10 cellular contexts compared by ENCODE assay signal in genomic region chr2:61018798-61019197, GRCh38. TPM values are rescaled to one million over a fixed set of nuclear protein-coding genes. Genes with fewer than 3 reads are reported as not detected.
DNase-seq lines count a peak whose midpoint lies in the region; ATAC-seq and TF ChIP-seq lines count a peak whose summit lies in the region.
"Had no signal": no experiment of that assay in that cellular context is flagged by ENCODE, and none has a peak within 500 bp of the region (broad histone marks: within the 10 kb centered on the region; RNA-seq: fewer than 3 reads in every experiment).

No MANE protein-coding gene starts in this region.

- no peak for TF ChIP-seq RAD21 in neural cell (conservative IDR thresholded peaks at IDR 0.05)

- H3K4me3 ChIP-seq in BLaER1, result peak overlapping the region; percentile 82
- H3K4me3 ChIP-seq in MG63, result peak overlapping the region; percentile 78
- H3K4me3 ChIP-seq in duodenal mucosa (ENCODE audit: low read depth in 1 of 2, low read length in 2 of 2), result peak overlapping the region; percentile 92 to 98
- peak overlapping the region; percentile 85 for H3K4me3 ChIP-seq in neural cell (ENCODE audit: low read length)

- peaks cover 56% of the 10 kb centered on the region for H4K20me1 ChIP-seq in BLaER1
- no peaks in the 10 kb centered on the region for H4K20me1 ChIP-seq in neural cell (ENCODE audit: insufficient read depth)

- H3K9me2 ChIP-seq in neural cell (ENCODE audit: insufficient read depth, low read length), result no peaks in the 10 kb centered on the region

- DNase-seq in MG63, result no peak
- no peak for DNase-seq in GM03348 (ENCODE audit: low spot score)
- DNase-seq in SW 1271 (lab: John Stamatoyannopoulos, UW), result no peak
- DNase-seq in activated CD4-positive, alpha-beta T cell treated with anti-CD3 and anti-CD28 coated beads, Interleukin-2, amount 50 U/mL, for 48 hours, result no peak
- DNase-seq: activated effector memory CD4-positive, alpha-beta T cell treated with Interleukin-2 at 50 U/mL for 16 hours; retina had no signal

- H3K79me2 ChIP-seq in neural cell (replicated peaks; ENCODE audit: insufficient read depth, low read length), result peaks cover 52% of the 10 kb centered on the region

- peak overlapping the region; percentile 92 for H3K9ac ChIP-seq in BLaER1
- peak overlapping the region; percentile 85 to 96 for H3K9ac ChIP-seq in duodenal mucosa (ENCODE audit: low read depth in 1 of 2, low read length in 2 of 2)
- peak overlapping the region; percentile 81 for H3K9ac ChIP-seq in neural cell (ENCODE audit: low read length)

- no peak overlapping the region for H2AFZ ChIP-seq in neural cell (ENCODE audit: low read depth, low read length)

- H3F3A ChIP-seq in neural cell (ENCODE audit: insufficient read depth, low read length, poor library complexity, severe bottlenecking), result no peaks in the 10 kb centered on the region

- H3K4me1 ChIP-seq in BLaER1, result peaks cover 31% of the 10 kb centered on the region
- peaks cover 0 to 18% of the 10 kb centered on the region in 2 donors for H3K4me1 ChIP-seq in duodenal mucosa (ENCODE audit: control insufficient read depth in 1 of 2, insufficient read depth in 2 of 2, low read length in 2 of 2)

- H3K27me3 ChIP-seq in BLaER1, result no peaks in the 10 kb centered on the region
- no peaks in the 10 kb centered on the region for H3K27me3 ChIP-seq in MG63
- no peaks in the 10 kb centered on the region for H3K27me3 ChIP-seq in duodenal mucosa (ENCODE audit: control insufficient read depth in 1 of 2, insufficient read depth in 2 of 2, low read length in 2 of 2)
- H3K27me3 ChIP-seq in neural cell (ENCODE audit: insufficient read depth, low read depth, low read length), result no peaks in the 10 kb centered on the region

- H3K36me3 ChIP-seq in BLaER1 (peaks cover 30% of the 10 kb centered on the region), MG63 (peaks cover 27% of the 10 kb centered on the region), duodenal mucosa (ENCODE audit: control insufficient read depth in 1 of 2, insufficient read depth in 2 of 2, low read length in 2 of 2) (peaks cover 3 to 11% of the 10 kb centered on the region in 2 donors), neural cell (ENCODE audit: insufficient read depth, low read length) (no peaks in the 10 kb centered on the region)

- ATAC-seq in GM21786 (IDR thresholded peaks at IDR 0.05; ENCODE audit: unreplicated experiment), result no peak

- no peak for TF ChIP-seq EP300 in neural cell (conservative IDR thresholded peaks at IDR 0.05; ENCODE audit: poor library complexity, severe bottlenecking)

- H3K9me3 ChIP-seq in BLaER1, result peaks cover 18% of the 10 kb centered on the region
- peaks cover 5% of the 10 kb centered on the region for H3K9me3 ChIP-seq in MG63
- no peaks in the 10 kb centered on the region for H3K9me3 ChIP-seq in duodenal mucosa (ENCODE audit: control insufficient read depth in 1 of 2, low read length in 2 of 2)
- H3K9me3 ChIP-seq in neural cell (ENCODE audit: low read length), result no peaks in the 10 kb centered on the region

- H3K4me2 ChIP-seq in BLaER1 (peak overlapping the region; percentile 89), neural cell (ENCODE audit: low read length) (peak overlapping the region; percentile 85)

- peak overlapping the region; percentile 94; the same call in 1 of the 2 replicates for H3K27ac ChIP-seq in BLaER1
- peak overlapping the region; percentile 93 for H3K27ac ChIP-seq in duodenal mucosa (ENCODE audit: low read depth, low read length)
- peak overlapping the region; percentile 87 for H3K27ac ChIP-seq in neural cell (ENCODE audit: low read length)

- TF ChIP-seq CTCF in neural cell (IDR thresholded peaks at IDR 0.05; ENCODE audit: poor library complexity, severe bottlenecking), result no peak

TF ChIP-seq in neural cell, 6 proteins besides CTCF, POLR2A, EP300 and RAD21:
- TF ChIP-seq REST (IDR thresholded peaks at IDR 0.05; ENCODE audit: borderline replicate concordance), result no peak
- no peak for TF ChIP-seq EZH2 (IDR thresholded peaks at IDR 0.05; ENCODE audit: borderline replicate concordance, insufficient read depth, low read length, poor library complexity, severe bottlenecking)
- no peak for TF ChIP-seq POLR2AphosphoS5 (IDR thresholded peaks at IDR 0.05)
- no peak for TF ChIP-seq TAF1 (IDR thresholded peaks at IDR 0.05; ENCODE audit: low read depth)
- no peak for TF ChIP-seq SMC3 (conservative IDR thresholded peaks at IDR 0.05; ENCODE audit: poor library complexity)
- no peak for TF ChIP-seq MXI1 (conservative IDR thresholded peaks at IDR 0.05; ENCODE audit: poor library complexity, severe bottlenecking)

RNA-seq across cellular contexts. Expression of gene PUS10, which starts 0.7 kb away (rescaled TPM):
- total RNA-seq in MG63 (2014; rRNA removed; shearing (Covaris generic); ENCODE audit: low replicate concordance), result 2.4 and 9.4 TPM in 2 replicates
- 3.5 and 3.7 TPM in 2 replicates for polyA plus RNA-seq in neural cell
- polyA minus RNA-seq in neural cell, result 2.2 and 4.6 TPM in 2 replicates

RNA-seq across cellular contexts. Expression of gene PEX13, which starts 1.3 kb away (rescaled TPM):
- 36.1 and 46.2 TPM in 2 replicates for total RNA-seq in MG63 (2014; rRNA removed; shearing (Covaris generic); ENCODE audit: low replicate concordance)
- polyA plus RNA-seq in neural cell, result 91.3 and 95.6 TPM in 2 replicates
- polyA minus RNA-seq in neural cell, result 114 and 126 TPM in 2 replicates

RNA-seq across cellular contexts. Expression of gene SANBR, which starts 46.9 kb away (rescaled TPM):
- 6.6 and 9.0 TPM in 2 replicates for total RNA-seq in MG63 (2014; rRNA removed; shearing (Covaris generic); ENCODE audit: low replicate concordance)
- 54.0 and 77.1 TPM in 2 replicates for polyA plus RNA-seq in neural cell
- 79.9 TPM in 2 replicates for polyA minus RNA-seq in neural cell
